8 cellular contexts compared by ENCODE assay signal in the genomic region with DNA sequence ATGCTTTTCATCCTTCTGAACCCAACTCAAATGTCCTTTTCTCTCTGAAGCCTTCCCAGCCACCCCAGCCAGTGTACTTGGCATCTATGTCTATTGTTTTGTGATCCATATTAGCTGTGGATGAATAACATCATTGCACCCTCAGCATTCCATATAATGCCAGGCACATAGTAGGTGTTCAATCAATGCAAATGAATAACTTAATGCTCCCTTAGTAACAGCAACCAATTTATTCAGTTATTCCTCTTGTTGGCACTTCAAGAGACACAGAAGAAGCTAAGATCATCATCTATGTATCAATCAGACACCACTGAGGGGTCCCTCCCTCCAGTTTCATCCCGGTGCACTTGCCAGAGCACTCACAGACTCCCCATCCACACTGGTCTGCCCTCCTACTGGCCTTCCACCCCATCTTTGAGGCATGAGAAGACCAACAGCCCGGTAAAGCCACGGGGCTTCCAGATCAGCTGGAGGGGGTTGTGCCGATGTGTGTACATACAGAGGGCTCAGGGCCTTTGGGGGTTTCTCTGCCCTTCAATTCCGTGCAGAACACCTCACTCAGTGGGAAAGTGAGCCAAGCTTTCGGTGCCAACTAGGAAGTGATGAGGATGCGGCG. TPM values are rescaled to one million over a fixed set of nuclear protein-coding genes. Genes with fewer than 3 reads are reported as not detected.
DNase-seq lines count a peak whose midpoint lies in the region; ATAC-seq and TF ChIP-seq lines count a peak whose summit lies in the region.

No MANE protein-coding gene starts in this region.

- H3K9me3 Mint-ChIP-seq in type B pancreatic cell, result no peaks in the 10 kb centered on the region

- H3K4me1 Mint-ChIP-seq in type B pancreatic cell (ENCODE audit: unreplicated experiment), result peaks cover 48% of the 10 kb centered on the region

- no peak for DNase-seq in heart left ventricle
- DNase-seq in Right ventricle myocardium inferior (ENCODE audit: missing footprints), result no peak
- DNase-seq in astrocyte of the spinal cord (ENCODE audit: low read depth, low spot score), result peak; percentile 3
- DNase-seq in lung (ENCODE audit: low spot score), result no peak
- no peak for DNase-seq in type B pancreatic cell (ENCODE audit: extremely low spot score, unreplicated experiment)
- no peak for DNase-seq in NCI-H1436 treated with DMSO at 0.1 percent for 48 hours (lab: John Stamatoyannopoulos, UW)
- no peak for DNase-seq in LoVo (ENCODE audit: low spot score)

- H3K36me3 ChIP-seq in heart left ventricle, result peaks cover 0 to 15% (median 11%) of the 10 kb centered on the region in 9 donors
- H3K36me3 ChIP-seq in lung (ENCODE audit: control insufficient read depth in 2 of 2, insufficient read depth in 2 of 2, low read length in 2 of 2), result peaks cover 0 to 4% of the 10 kb centered on the region in 2 donors

- ATAC-seq in heart left ventricle (no peak), Right ventricle myocardium inferior (no peak), lung (ENCODE audit: insufficient read depth, low FRiP score) (no peak), HG02610 (IDR thresholded peaks at IDR 0.05; ENCODE audit: unreplicated experiment) (no peak)

- in situ Hi-C loops in astrocyte of the spinal cord (cut with HindIII; ENCODE audit: low sequenced_read_pairs), result no loop called here

- no peak for TF ChIP-seq POLR2A in heart left ventricle (IDR thresholded peaks at IDR 0.05)

- TF ChIP-seq CTCF in heart left ventricle (IDR thresholded peaks at IDR 0.05), result no peak
- no peak for TF ChIP-seq CTCF in astrocyte of the spinal cord (IDR thresholded peaks at IDR 0.05; ENCODE audit: low read depth, low read length)
- TF ChIP-seq CTCF in lung (IDR thresholded peaks at IDR 0.05; ENCODE audit: control extremely low read depth, extremely low read depth), result no peak
- no peak for TF ChIP-seq CTCF in type B pancreatic cell (conservative IDR thresholded peaks at IDR 0.05)

- H3K4me3 ChIP-seq in heart left ventricle (peak overlapping the region; percentile 40 to 87 (median 74)), astrocyte of the spinal cord (ENCODE audit: low read depth, low read length) (peak overlapping the region; percentile 83), lung (peak overlapping the region; percentile 80)

- peaks cover 9% of the 10 kb centered on the region for H3K27me3 Mint-ChIP-seq in type B pancreatic cell

- H3K27ac Mint-ChIP-seq in type B pancreatic cell, result peak overlapping the region; percentile 72

- H3K9me3 ChIP-seq in heart left ventricle (no peaks in the 10 kb centered on the region), lung (ENCODE audit: control insufficient read depth in 2 of 2, insufficient read depth in 1 of 2, low read length in 1 of 2) (no peaks in the 10 kb centered on the region)

- H3K27me3 ChIP-seq in heart left ventricle, result no peaks in the 10 kb centered on the region
- no peaks in the 10 kb centered on the region for H3K27me3 ChIP-seq in lung (ENCODE audit: control insufficient read depth, insufficient read depth)

- peak overlapping the region; percentile 90 for H3K4me3 Mint-ChIP-seq in type B pancreatic cell

- intact Hi-C loops in heart left ventricle (cut with DNase I), result loop anchor here in 6 of 10 donors (5.0 to 10.0 kb wide), 4 partner anchors 126 to 683 kb away; a partner anchor contains a TSS
- intact Hi-C loops in Right ventricle myocardium inferior (cut with DNase I), result loop anchor here (10.0 kb wide), 2 partner anchors 343 to 443 kb away; no protein-coding TSS in a partner anchor

- H3K36me3 Mint-ChIP-seq in type B pancreatic cell, result no peaks in the 10 kb centered on the region

- H3K27ac ChIP-seq in heart left ventricle, result peak overlapping the region; percentile 81 to 98 (median 93)
- H3K27ac ChIP-seq in lung (ENCODE audit: low read depth in 1 of 2, low read length in 1 of 2), result peak overlapping the region; percentile 71 to 91

- H3K4me1 ChIP-seq in heart left ventricle, result peaks cover 10 to 90% (median 67%) of the 10 kb centered on the region in 12 donors
- H3K4me1 ChIP-seq in lung (ENCODE audit: control insufficient read depth in 2 of 2, insufficient read depth in 2 of 2, low read length in 2 of 2), result peaks cover 3 to 18% of the 10 kb centered on the region in 2 donors

- WGBS in heart left ventricle, 4 donors, result 6 to 20% (median 10%) methylated on average over 8 of the region's 8 CpGs
- WGBS in lung, 2 donors, result 1 to 4% methylated on average over 8 of the region's 8 CpGs

RNA-seq across cellular contexts. Expression of a gene that starts 2.4 kb away (rescaled TPM):
- 10 to 100 TPM; 24.4 to 38.7 (median 28.4) TPM for total RNA-seq in heart left ventricle
- 10 to 100 TPM; 18.5 to 24.7 TPM for polyA plus RNA-seq in heart left ventricle
- total RNA-seq in Right ventricle myocardium inferior, result 31.5 TPM
- total RNA-seq in lung, result 10 to 100 TPM; 19.8 to 26.7 TPM
- polyA plus RNA-seq in lung, result 10 to 100 TPM; 14.0 to 14.2 TPM
- total RNA-seq in type B pancreatic cell (ENCODE audit: low replicate concordance), result 30.7 and 36.0 TPM in 2 replicates
